Comparison of ENCODE assay signal across 1 cellular context in genomic region chr17:7556627-7557026, GRCh38.
TF ChIP-seq lines count a peak whose summit lies in the region.

No MANE protein-coding gene starts in this region.

TF ChIP-seq in HepG2, 621 proteins besides CTCF, POLR2A, EP300 and RAD21:
- TF ChIP-seq ZNF678 (CRISPR knock-in tag; IDR thresholded peaks at IDR 0.05) (no peak), ZNF557 (CRISPR knock-in tag; IDR thresholded peaks at IDR 0.05) (0 out of 2 replicates have a peak, but pooled peaks have one; percentile 9)
